In genomic region chr13:75285310-75285709, GRCh38 we compare ENCODE assay signal across 25 cellular contexts.
DNase-seq lines count a peak whose midpoint lies in the region; ATAC-seq, FAIRE-seq and TF ChIP-seq lines count a peak whose summit lies in the region.
"Had no signal": no experiment of that assay in that cellular context is flagged by ENCODE, and none has a peak within 500 bp of the region (broad histone marks: within the 10 kb centered on the region; RNA-seq: fewer than 3 reads in every experiment).

No MANE protein-coding gene starts in this region.

- no peaks in the 10 kb centered on the region for H3K27me3 ChIP-seq in HepG2 (ENCODE audit: control insufficient read depth in 1 of 2, insufficient read depth in 2 of 2, low read length in 2 of 2)
- H3K27me3 ChIP-seq: SJCRH30 had no signal

- H3K4me2 ChIP-seq in HepG2 (ENCODE audit: low read depth, low read length) = no peak overlapping the region

- POLR2A ChIA-PET in HepG2 (lab: Yijun Ruan, JAX) = no interaction called here

- TF ChIP-seq POLR2A in HepG2 (IDR thresholded peaks at IDR 0.05; ENCODE audit: insufficient read depth in 1 of 2, low read depth in 2 of 2, low read length in 2 of 2) = no peak

- TF ChIP-seq EP300 in HepG2 (IDR thresholded peaks at IDR 0.05; ENCODE audit: low read depth in 2 of 2, low read length in 2 of 2) (no peak), HepG2 (CRISPR knock-in tag; IDR thresholded peaks at IDR 0.05; ENCODE audit: borderline replicate concordance) (no peak)

- 0 out of 2 replicates have a peak, but pooled peaks cover under 1% of the 10 kb centered on the region for H3K4me1 ChIP-seq in HepG2 (ENCODE audit: insufficient read depth, low read length)
- H3K4me1 ChIP-seq: SJCRH30 had no signal

- no peak for DNase-seq in HepG2 (ENCODE audit: low spot score)
- no peak for DNase-seq in immature natural killer cell
- no peak for DNase-seq in activated CD4-positive, alpha-beta T cell treated with anti-CD3 and anti-CD28 coated beads for 4 hours
- no peak for DNase-seq in hepatic stellate cell (ENCODE audit: low spot score)
- DNase-seq: activated CD4-positive, CD25-positive, alpha-beta regulatory T cell treated with anti-CD3 and anti-CD28 coated beads, Interleukin-2, amount 50 U/mL, for 72 hours; AML-193; central memory CD4-positive, alpha-beta T cell; COR-L47; effector CD8-positive, alpha-beta T cell; H7; mesenchymal stem cell; NCI-H2107; NCI-H526 treated with DMSO at 0.1 percent for 48 hours; PC-3; SJCRH30; small intestine; T-helper 17 cell had no signal

- no peak for TF ChIP-seq RAD21 in HepG2 (CRISPR knock-in tag; IDR thresholded peaks at IDR 0.05)

- H3K36me3 Mint-ChIP-seq in immature natural killer cell = no peaks in the 10 kb centered on the region

- in situ Hi-C loops in HepG2 (cut with HindIII; ENCODE audit: extremely low pct_ligation_motif_present, low pct_unique_long_range_greater_than_20kb) = no loop called here

- peaks cover 11 to 36% of the 10 kb centered on the region in 2 experiments for H3K36me3 ChIP-seq in HepG2 (replicated peaks in 1 of 2; ENCODE audit: control insufficient read depth in 1 of 2, insufficient read depth in 2 of 2, low read length in 2 of 2)

- no peak overlapping the region for H3K4me3 Mint-ChIP-seq in immature natural killer cell
- H3K4me3 Mint-ChIP-seq: natural killer cell treated with Interleukin-12 subunit alpha and Interleukin-12 subunit beta and Interleukin-15 and Interleukin-18, amount 100 ng/mL, for 72 hours; T-helper 17 cell had no signal

- no peaks in the 10 kb centered on the region for H3K4me1 Mint-ChIP-seq in immature natural killer cell

- FAIRE-seq in HepG2 (lab: Jason Lieb, UNC) = no peak
- FAIRE-seq: GM19239, K562, keratinocyte, small intestine had no signal

- peaks cover 0 to 5% (median 2%) of the 10 kb centered on the region in 3 donors for H3K27me3 Mint-ChIP-seq in immature natural killer cell (ENCODE audit: low read depth in 3 of 3)
- H3K27me3 Mint-ChIP-seq: T-helper 17 cell had no signal

- H4K20me1 ChIP-seq in HepG2 (ENCODE audit: insufficient read depth, low read length) = no peaks in the 10 kb centered on the region

- ATAC-seq in GM18858 (IDR thresholded peaks at IDR 0.05; ENCODE audit: unreplicated experiment) = peak; percentile 81
- peak; percentile 75 for ATAC-seq in GM21526 (IDR thresholded peaks at IDR 0.05; ENCODE audit: low FRiP score, unreplicated experiment)
- ATAC-seq in HG03159 (IDR thresholded peaks at IDR 0.05; ENCODE audit: unreplicated experiment) = peak; percentile 65
- ATAC-seq in HepG2 = no peak
- ATAC-seq: K562; natural killer cell treated with Interleukin-12 subunit alpha and Interleukin-12 subunit beta and Interleukin-15 and Interleukin-18, amount 100 ng/mL, for 72 hours; PC-3; T-helper 17 cell had no signal

- intact Hi-C loops in HepG2 (cut with micrococcal nuclease; ENCODE audit: unreplicated experiment) = no loop called here

- H3K4me3 ChIP-seq in HepG2 (replicated peaks in 1 of 3; ENCODE audit: insufficient read depth in 1 of 3, low read depth in 2 of 3, low read length in 3 of 3) = no peak overlapping the region
- H3K4me3 ChIP-seq: K562, SJCRH30, thoracic aorta had no signal

- no peak overlapping the region for H3K27ac Mint-ChIP-seq in immature natural killer cell
- H3K27ac Mint-ChIP-seq: natural killer cell treated with Interleukin-12 subunit alpha and Interleukin-12 subunit beta and Interleukin-15 and Interleukin-18, amount 100 ng/mL, for 72 hours; T-helper 17 cell had no signal

- BruUV-seq in HepG2 (replicated peaks; lab: Mats Ljungman, UMichigan) = TSS peak; percentile 15

- H3K27ac ChIP-seq in HepG2 (ENCODE audit: extremely low read length, insufficient read depth, low read length) = no peak overlapping the region
- H3K27ac ChIP-seq: SJCRH30, thoracic aorta had no signal

- H3K9ac ChIP-seq in HepG2 (ENCODE audit: insufficient read depth, low read depth, low read length) = no peak overlapping the region

- peaks cover 0 to 9% (median 0%) of the 10 kb centered on the region in 6 donors for H3K9me3 Mint-ChIP-seq in immature natural killer cell

- no peaks in the 10 kb centered on the region for H3K9me3 ChIP-seq in HepG2 (ENCODE audit: low read length)
- H3K9me3 ChIP-seq: SJCRH30 had no signal

- H3K79me2 ChIP-seq in HepG2 (ENCODE audit: insufficient read depth, low read length) = no peaks in the 10 kb centered on the region

- TF ChIP-seq CTCF in HepG2 (CRISPR knock-in tag; IDR thresholded peaks at IDR 0.05) = no peak

- H2AFZ ChIP-seq in HepG2 (ENCODE audit: low read length) = no peak overlapping the region

- CTCF ChIA-PET in HepG2 (lab: Yijun Ruan, JAX; ENCODE audit: low intra/inter-chr PET ratio, low total read pairs) = no interaction called here

- 100% methylated on average over 1 of the region's 1 CpG for WGBS in HepG2 (ENCODE audit: low lambda C conversion rate)

TF ChIP-seq in HepG2, 621 proteins besides CTCF, POLR2A, EP300 and RAD21:
- no peak for TF ChIP-seq ZNF10 (CRISPR knock-in tag; IDR thresholded peaks at IDR 0.05; ENCODE audit: borderline replicate concordance, low read depth)
- no peak for TF ChIP-seq HOXA3 (CRISPR knock-in tag; IDR thresholded peaks at IDR 0.05)
- TF ChIP-seq ZNF431 (CRISPR knock-in tag; IDR thresholded peaks at IDR 0.05; ENCODE audit: borderline replicate concordance, low read depth) = no peak
- no peak for TF ChIP-seq MTF2 (CRISPR knock-in tag; IDR thresholded peaks at IDR 0.05; ENCODE audit: borderline replicate concordance)
- no peak for TF ChIP-seq ZNF20 (CRISPR knock-in tag; IDR thresholded peaks at IDR 0.05)
- no peak for TF ChIP-seq ZNF256 (CRISPR knock-in tag; conservative IDR thresholded peaks at IDR 0.05)
- no peak for TF ChIP-seq MYPOP (CRISPR knock-in tag; IDR thresholded peaks at IDR 0.05)
- no peak for TF ChIP-seq ZNF430 (CRISPR knock-in tag; IDR thresholded peaks at IDR 0.05)
- TF ChIP-seq ZNF180 (CRISPR knock-in tag; IDR thresholded peaks at IDR 0.05; ENCODE audit: borderline replicate concordance, low read depth) = no peak
- no peak for TF ChIP-seq CCDC6 (CRISPR knock-in tag; IDR thresholded peaks at IDR 0.05)
- TF ChIP-seq ZNF780A (CRISPR knock-in tag; IDR thresholded peaks at IDR 0.05) = no peak
- no peak for TF ChIP-seq ZNF24 (IDR thresholded peaks at IDR 0.05)
- TF ChIP-seq KDM3A (CRISPR knock-in tag; IDR thresholded peaks at IDR 0.05; ENCODE audit: low read depth) = no peak
- no peak for TF ChIP-seq ZNF589 (CRISPR knock-in tag; conservative IDR thresholded peaks at IDR 0.05)
- TF ChIP-seq ZBTB38 (CRISPR knock-in tag; IDR thresholded peaks at IDR 0.05) = no peak
- TF ChIP-seq ZNF703 (CRISPR knock-in tag; IDR thresholded peaks at IDR 0.05; ENCODE audit: borderline replicate concordance) = no peak
- no peak for TF ChIP-seq ZBTB39 (CRISPR knock-in tag; IDR thresholded peaks at IDR 0.05)
- TF ChIP-seq MYC (CRISPR knock-in tag; IDR thresholded peaks at IDR 0.05; ENCODE audit: borderline replicate concordance) = no peak
- no peak for TF ChIP-seq TEF (CRISPR knock-in tag; IDR thresholded peaks at IDR 0.05)
- no peak for TF ChIP-seq ZNF878 (CRISPR knock-in tag; IDR thresholded peaks at IDR 0.05)
